1 cellular context compared by ENCODE assay signal in genomic region chr9:123343428-123344272, GRCh38.
A peak's percentile ranks its signal among the peaks of the same experiment; 100 is the strongest.
TF ChIP-seq lines count a peak whose summit lies in the region.

No MANE protein-coding gene starts in this region.

TF ChIP-seq in GM12878, 131 proteins besides CTCF, POLR2A, EP300 and RAD21 (continued from another document):
- TF ChIP-seq ZNF24 (IDR thresholded peaks at IDR 0.05), result no peak
- no peak for TF ChIP-seq ETV6 (conservative IDR thresholded peaks at IDR 0.05 in 1 of 2, IDR thresholded peaks at IDR 0.05 in 1 of 2; ENCODE audit: borderline replicate concordance in 1 of 2, low read depth in 1 of 2)
- TF ChIP-seq BRCA1 (IDR thresholded peaks at IDR 0.05; ENCODE audit: low read depth, low read length), result no peak
- TF ChIP-seq EGR1 (IDR thresholded peaks at IDR 0.05; ENCODE audit: borderline replicate concordance in 1 of 2, low read depth in 2 of 2, low read length in 2 of 2), result peak in 1 of 2 experiments; percentile 93; a peak in 2 of 3 replicates
- TF ChIP-seq PAX5 (IDR thresholded peaks at IDR 0.05; ENCODE audit: borderline replicate concordance, low read depth, low read length), result no peak
- TF ChIP-seq FOS (IDR thresholded peaks at IDR 0.05; ENCODE audit: borderline replicate concordance, extremely low read depth, insufficient read length), result no peak
- no peak for TF ChIP-seq ZNF622 (IDR thresholded peaks at IDR 0.05)
- no peak for TF ChIP-seq FOXM1 (IDR thresholded peaks at IDR 0.05; ENCODE audit: low read depth, low read length)
- no peak for TF ChIP-seq E4F1 (IDR thresholded peaks at IDR 0.05; ENCODE audit: borderline replicate concordance, partially characterized antibody)
- no peak for TF ChIP-seq NFXL1 (IDR thresholded peaks at IDR 0.05; ENCODE audit: borderline replicate concordance)
- no peak for TF ChIP-seq E2F8 (IDR thresholded peaks at IDR 0.05; ENCODE audit: low read depth, partially characterized antibody)
- TF ChIP-seq ZNF207 (IDR thresholded peaks at IDR 0.05; ENCODE audit: borderline replicate concordance), result no peak
- TF ChIP-seq NR2C2 (IDR thresholded peaks at IDR 0.05; ENCODE audit: borderline replicate concordance, control insufficient read depth, insufficient read length, low read depth), result no peak
- no peak for TF ChIP-seq SUZ12 (IDR thresholded peaks at IDR 0.05; ENCODE audit: unreplicated experiment)
- no peak for TF ChIP-seq BACH1 (IDR thresholded peaks at IDR 0.05; ENCODE audit: borderline replicate concordance)
- TF ChIP-seq CBFB (IDR thresholded peaks at IDR 0.05; ENCODE audit: low read depth), result peak; percentile 26; the same call in 1 of the 2 replicates
- TF ChIP-seq, protein P1, sequence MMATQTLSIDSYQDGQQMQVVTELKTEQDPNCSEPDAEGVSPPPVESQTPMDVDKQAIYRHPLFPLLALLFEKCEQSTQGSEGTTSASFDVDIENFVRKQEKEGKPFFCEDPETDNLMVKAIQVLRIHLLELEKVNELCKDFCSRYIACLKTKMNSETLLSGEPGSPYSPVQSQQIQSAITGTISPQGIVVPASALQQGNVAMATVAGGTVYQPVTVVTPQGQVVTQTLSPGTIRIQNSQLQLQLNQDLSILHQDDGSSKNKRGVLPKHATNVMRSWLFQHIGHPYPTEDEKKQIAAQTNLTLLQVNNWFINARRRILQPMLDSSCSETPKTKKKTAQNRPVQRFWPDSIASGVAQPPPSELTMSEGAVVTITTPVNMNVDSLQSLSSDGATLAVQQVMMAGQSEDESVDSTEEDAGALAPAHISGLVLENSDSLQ (IDR thresholded peaks at IDR 0.05), result no peak
- no peak for TF ChIP-seq ASH2L (IDR thresholded peaks at IDR 0.05; ENCODE audit: borderline replicate concordance, low read depth)
- no peak for TF ChIP-seq FOXK2 (IDR thresholded peaks at IDR 0.05)
- no peak for TF ChIP-seq STAT3 (IDR thresholded peaks at IDR 0.05; ENCODE audit: low read depth, low read length)
- TF ChIP-seq SREBF2 (IDR thresholded peaks at IDR 0.05; ENCODE audit: low read length), result no peak
- no peak for TF ChIP-seq MYC (IDR thresholded peaks at IDR 0.05; ENCODE audit: insufficient read depth, insufficient read length, insufficient replicate concordance, low read length, severe bottlenecking)
- TF ChIP-seq RAD51 (IDR thresholded peaks at IDR 0.05), result no peak
- TF ChIP-seq DPF2 (IDR thresholded peaks at IDR 0.05), result peak; percentile 26; the same call in 1 of the 2 replicates
- TF ChIP-seq, protein P2, sequence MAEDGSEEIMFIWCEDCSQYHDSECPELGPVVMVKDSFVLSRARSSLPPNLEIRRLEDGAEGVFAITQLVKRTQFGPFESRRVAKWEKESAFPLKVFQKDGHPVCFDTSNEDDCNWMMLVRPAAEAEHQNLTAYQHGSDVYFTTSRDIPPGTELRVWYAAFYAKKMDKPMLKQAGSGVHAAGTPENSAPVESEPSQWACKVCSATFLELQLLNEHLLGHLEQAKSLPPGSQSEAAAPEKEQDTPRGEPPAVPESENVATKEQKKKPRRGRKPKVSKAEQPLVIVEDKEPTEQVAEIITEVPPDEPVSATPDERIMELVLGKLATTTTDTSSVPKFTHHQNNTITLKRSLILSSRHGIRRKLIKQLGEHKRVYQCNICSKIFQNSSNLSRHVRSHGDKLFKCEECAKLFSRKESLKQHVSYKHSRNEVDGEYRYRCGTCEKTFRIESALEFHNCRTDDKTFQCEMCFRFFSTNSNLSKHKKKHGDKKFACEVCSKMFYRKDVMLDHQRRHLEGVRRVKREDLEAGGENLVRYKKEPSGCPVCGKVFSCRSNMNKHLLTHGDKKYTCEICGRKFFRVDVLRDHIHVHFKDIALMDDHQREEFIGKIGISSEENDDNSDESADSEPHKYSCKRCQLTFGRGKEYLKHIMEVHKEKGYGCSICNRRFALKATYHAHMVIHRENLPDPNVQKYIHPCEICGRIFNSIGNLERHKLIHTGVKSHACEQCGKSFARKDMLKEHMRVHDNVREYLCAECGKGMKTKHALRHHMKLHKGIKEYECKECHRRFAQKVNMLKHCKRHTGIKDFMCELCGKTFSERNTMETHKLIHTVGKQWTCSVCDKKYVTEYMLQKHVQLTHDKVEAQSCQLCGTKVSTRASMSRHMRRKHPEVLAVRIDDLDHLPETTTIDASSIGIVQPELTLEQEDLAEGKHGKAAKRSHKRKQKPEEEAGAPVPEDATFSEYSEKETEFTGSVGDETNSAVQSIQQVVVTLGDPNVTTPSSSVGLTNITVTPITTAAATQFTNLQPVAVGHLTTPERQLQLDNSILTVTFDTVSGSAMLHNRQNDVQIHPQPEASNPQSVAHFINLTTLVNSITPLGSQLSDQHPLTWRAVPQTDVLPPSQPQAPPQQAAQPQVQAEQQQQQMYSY (CRISPR knock-in tag; IDR thresholded peaks at IDR 0.05), result no peak
- no peak for TF ChIP-seq ZZZ3 (IDR thresholded peaks at IDR 0.05; ENCODE audit: control insufficient read depth, insufficient read length, low read depth)
- no peak for TF ChIP-seq BCLAF1 (IDR thresholded peaks at IDR 0.05)
- TF ChIP-seq CEBPZ (IDR thresholded peaks at IDR 0.05; ENCODE audit: low read depth, low read length), result no peak
- no peak for TF ChIP-seq GABPA (IDR thresholded peaks at IDR 0.05; ENCODE audit: low read depth)
- 0 out of 2 replicates have a peak, but pooled peaks have one; percentile 23 for TF ChIP-seq TCF12 (IDR thresholded peaks at IDR 0.05; ENCODE audit: low read depth, low read length)
- TF ChIP-seq HDAC2 (IDR thresholded peaks at IDR 0.05), result no peak
- no peak for TF ChIP-seq TBL1XR1 (IDR thresholded peaks at IDR 0.05; ENCODE audit: low read depth, low read length)
- TF ChIP-seq CREB1 (IDR thresholded peaks at IDR 0.05; ENCODE audit: low read depth), result no peak
- no peak for TF ChIP-seq ZNF384 (IDR thresholded peaks at IDR 0.05; ENCODE audit: borderline replicate concordance, low read depth, low read length)
- no peak for TF ChIP-seq CEBPB (IDR thresholded peaks at IDR 0.05; ENCODE audit: borderline replicate concordance in 1 of 2, low read depth in 2 of 2, low read length in 2 of 2)
- 0 out of 2 replicates have a peak, but pooled peaks have one; percentile 16 for TF ChIP-seq ATF7 (IDR thresholded peaks at IDR 0.05; ENCODE audit: low read depth)
- TF ChIP-seq, protein P3, sequence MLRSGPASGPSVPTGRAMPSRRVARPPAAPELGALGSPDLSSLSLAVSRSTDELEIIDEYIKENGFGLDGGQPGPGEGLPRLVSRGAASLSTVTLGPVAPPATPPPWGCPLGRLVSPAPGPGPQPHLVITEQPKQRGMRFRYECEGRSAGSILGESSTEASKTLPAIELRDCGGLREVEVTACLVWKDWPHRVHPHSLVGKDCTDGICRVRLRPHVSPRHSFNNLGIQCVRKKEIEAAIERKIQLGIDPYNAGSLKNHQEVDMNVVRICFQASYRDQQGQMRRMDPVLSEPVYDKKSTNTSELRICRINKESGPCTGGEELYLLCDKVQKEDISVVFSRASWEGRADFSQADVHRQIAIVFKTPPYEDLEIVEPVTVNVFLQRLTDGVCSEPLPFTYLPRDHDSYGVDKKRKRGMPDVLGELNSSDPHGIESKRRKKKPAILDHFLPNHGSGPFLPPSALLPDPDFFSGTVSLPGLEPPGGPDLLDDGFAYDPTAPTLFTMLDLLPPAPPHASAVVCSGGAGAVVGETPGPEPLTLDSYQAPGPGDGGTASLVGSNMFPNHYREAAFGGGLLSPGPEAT (IDR thresholded peaks at IDR 0.05; ENCODE audit: low read depth), result peak; percentile 35; the same call in 1 of the 2 replicates
- TF ChIP-seq MTA2 (IDR thresholded peaks at IDR 0.05; ENCODE audit: low read depth), result no peak
- no peak for TF ChIP-seq MTA3 (IDR thresholded peaks at IDR 0.05; ENCODE audit: borderline replicate concordance, low read length)
- no peak for TF ChIP-seq SMARCA5 (IDR thresholded peaks at IDR 0.05)
